Comparison of ENCODE assay signal across 8 cellular contexts in the genomic region with DNA sequence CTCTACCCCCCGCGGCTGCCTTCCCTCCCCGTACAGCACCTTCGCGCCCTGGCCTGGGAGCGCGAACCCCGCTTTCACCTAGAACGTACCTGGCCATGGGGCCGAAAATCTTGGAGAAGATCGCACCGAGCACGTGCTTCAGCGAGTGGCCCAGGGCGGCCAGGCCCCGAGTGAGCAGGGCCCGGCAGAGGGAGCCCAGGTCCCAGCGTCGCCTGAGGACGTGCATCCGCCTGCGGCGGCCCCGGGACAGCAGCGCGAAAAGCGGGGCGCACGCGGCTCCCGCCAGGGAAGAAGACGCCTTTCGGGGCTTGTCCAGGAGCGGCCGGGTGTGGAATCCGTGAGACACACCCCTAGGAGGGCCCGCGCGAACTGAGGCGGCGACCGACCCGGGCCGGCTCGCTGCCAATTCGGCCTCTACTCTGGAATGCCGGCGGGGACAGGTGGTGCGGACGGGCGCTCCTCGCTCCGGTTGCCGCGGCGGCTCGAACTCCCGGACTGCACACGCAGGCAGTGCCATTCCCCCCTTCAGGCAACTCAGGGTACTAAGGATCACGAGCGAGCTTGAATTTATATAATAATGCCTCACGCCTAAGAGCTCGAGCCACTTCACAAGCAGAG. TPM values are rescaled to one million over a fixed set of nuclear protein-coding genes. Genes with fewer than 3 reads are reported as not detected.
DNase-seq lines count a peak whose midpoint lies in the region; ATAC-seq and TF ChIP-seq lines count a peak whose summit lies in the region.

A gene (minus strand): TSS at position 544 of the 618 bp plus-strand sequence.

- H3K23ac ChIP-seq in mesenchymal stem cell (ENCODE audit: low read length in 2 of 2): no peak within 1 kb of the TSS

- no peaks in the 10 kb centered on the region for H3K79me1 ChIP-seq in mesenchymal stem cell (replicated peaks; ENCODE audit: low read length, poor library complexity, severe bottlenecking)

- H3K4ac ChIP-seq in mesenchymal stem cell (ENCODE audit: low read depth in 1 of 2, low read length in 2 of 2): no peak within 1 kb of the TSS

- no peak within 1 kb of the TSS for H2BK15ac ChIP-seq in mesenchymal stem cell (ENCODE audit: low read depth, poor library complexity, severe bottlenecking)

- peak within 1 kb of the TSS; percentile 74 for H3K4me3 Mint-ChIP-seq in activated naive CD4-positive, alpha-beta T cell treated with anti-CD3 and anti-CD28 coated beads, Interleukin-2, amount 50 U/mL, for 24 hours

- H3K4me1 Mint-ChIP-seq in activated naive CD4-positive, alpha-beta T cell treated with anti-CD3 and anti-CD28 coated beads, Interleukin-2, amount 50 U/mL, for 24 hours: peaks cover 7% of the 10 kb centered on the region

- intact Hi-C loops in upper lobe of right lung (cut with DNase I): no loop called here

- no peak within 1 kb of the TSS for H3K9ac ChIP-seq in mesenchymal stem cell (ENCODE audit: low read length)

- TF ChIP-seq CTCF in brain microvascular endothelial cell (IDR thresholded peaks at IDR 0.05; ENCODE audit: low read depth, low read length, missing control alignments) (no peak), upper lobe of right lung (IDR thresholded peaks at IDR 0.05) (no peak)

- no peak within 1 kb of the TSS for H4K8ac ChIP-seq in mesenchymal stem cell (ENCODE audit: low read length)

- no peak within 1 kb of the TSS for H2BK12ac ChIP-seq in mesenchymal stem cell (ENCODE audit: low read length in 2 of 2)

- H3K4me2 ChIP-seq in mesenchymal stem cell (ENCODE audit: low read length, poor library complexity, severe bottlenecking): peak within 1 kb of the TSS; percentile 94

- H3K4me3 ChIP-seq in brain microvascular endothelial cell (ENCODE audit: low read depth, low read length) (peak within 1 kb of the TSS; percentile 39), mesenchymal stem cell (ENCODE audit: insufficient read depth in 1 of 2, low read depth in 1 of 2, low read length in 2 of 2) (peak within 1 kb of the TSS; percentile 47 to 57), upper lobe of right lung (peak within 1 kb of the TSS; percentile 25)

- H3K4me1 ChIP-seq in mesenchymal stem cell (ENCODE audit: control insufficient read depth, insufficient read depth, low read depth, low read length) (peaks cover 18% of the 10 kb centered on the region), upper lobe of right lung (no peaks in the 10 kb centered on the region)

- H3K27me3 ChIP-seq in brain microvascular endothelial cell (replicated peaks) (peaks cover 6% of the 10 kb centered on the region), mesenchymal stem cell (ENCODE audit: control insufficient read depth in 1 of 2, insufficient read depth in 1 of 2, low read length in 2 of 2) (peaks cover 14 to 73% of the 10 kb centered on the region in 2 experiments), upper lobe of right lung (peaks cover 24% of the 10 kb centered on the region)

- H3K27me3 Mint-ChIP-seq in activated naive CD4-positive, alpha-beta T cell treated with anti-CD3 and anti-CD28 coated beads, Interleukin-2, amount 50 U/mL, for 24 hours: peaks cover 18% of the 10 kb centered on the region

- H2BK120ac ChIP-seq in mesenchymal stem cell (ENCODE audit: low read depth, low read length): no peak within 1 kb of the TSS

- no peak within 1 kb of the TSS for H3K14ac ChIP-seq in mesenchymal stem cell (ENCODE audit: low read length in 2 of 2)

- no peaks in the 10 kb centered on the region for H3K36me3 Mint-ChIP-seq in activated naive CD4-positive, alpha-beta T cell treated with anti-CD3 and anti-CD28 coated beads, Interleukin-2, amount 50 U/mL, for 24 hours

- peak within 1 kb of the TSS; percentile 27 for H2AFZ ChIP-seq in mesenchymal stem cell (ENCODE audit: low read depth, low read length)

- in situ Hi-C loops in brain microvascular endothelial cell (cut with HindIII; ENCODE audit: low pct_ligation_motif_present, low sequenced_read_pairs): no loop called here

- no peak within 1 kb of the TSS for H4K91ac ChIP-seq in mesenchymal stem cell (ENCODE audit: low read length)

- no peak for DNase-seq in activated naive CD4-positive, alpha-beta T cell treated with anti-CD3 and anti-CD28 coated beads, Interleukin-2, amount 50 U/mL, for 16 hours
- no peak for DNase-seq in brain microvascular endothelial cell
- DNase-seq in mesenchymal stem cell: peak; percentile 14
- peak; percentile 61 for DNase-seq in upper lobe of right lung
- no peak for DNase-seq in NOMO-1 (lab: John Stamatoyannopoulos, UW; ENCODE audit: unreplicated experiment in 2 of 2)

- WGBS in mesenchymal stem cell: under 1% methylated on average over 31 of the region's 63 CpGs

- no peak within 1 kb of the TSS for H2BK5ac ChIP-seq in mesenchymal stem cell (ENCODE audit: low read depth, low read length, poor library complexity, severe bottlenecking)

- peak within 1 kb of the TSS in 1 of 2 experiments; percentile 24 for H3K18ac ChIP-seq in mesenchymal stem cell (ENCODE audit: low read depth in 1 of 2, low read length in 2 of 2)

- H3K36me3 ChIP-seq in brain microvascular endothelial cell (replicated peaks): no peaks in the 10 kb centered on the region
- H3K36me3 ChIP-seq in mesenchymal stem cell (ENCODE audit: control insufficient read depth in 1 of 2, insufficient read depth in 2 of 2, low read depth in 1 of 2, low read length in 2 of 2): no peaks in the 10 kb centered on the region
- no peaks in the 10 kb centered on the region for H3K36me3 ChIP-seq in upper lobe of right lung

- no peak within 1 kb of the TSS for H3K27ac Mint-ChIP-seq in activated naive CD4-positive, alpha-beta T cell treated with anti-CD3 and anti-CD28 coated beads, Interleukin-2, amount 50 U/mL, for 24 hours

- ATAC-seq in upper lobe of right lung (peak; percentile 57), HG02840 (IDR thresholded peaks at IDR 0.05; ENCODE audit: low FRiP score, unreplicated experiment) (no peak), HG02981 (IDR thresholded peaks at IDR 0.05; ENCODE audit: unreplicated experiment) (no peak)

- H3K27ac ChIP-seq in brain microvascular endothelial cell (no peak within 1 kb of the TSS), mesenchymal stem cell (ENCODE audit: low read length, poor library complexity, severe bottlenecking) (no peak within 1 kb of the TSS), upper lobe of right lung (no peak within 1 kb of the TSS)

- H3K9me3 ChIP-seq in mesenchymal stem cell (ENCODE audit: control insufficient read depth, low read length) (no peaks in the 10 kb centered on the region), upper lobe of right lung (no peaks in the 10 kb centered on the region)

- no peaks in the 10 kb centered on the region for H3K9me3 Mint-ChIP-seq in activated naive CD4-positive, alpha-beta T cell treated with anti-CD3 and anti-CD28 coated beads, Interleukin-2, amount 50 U/mL, for 24 hours

- no peak within 1 kb of the TSS for H2AK5ac ChIP-seq in mesenchymal stem cell (ENCODE audit: low read length, severe bottlenecking)

RNA-seq across cellular contexts. Expression of the gene that starts here (rescaled TPM):
- polyA plus RNA-seq in mesenchymal stem cell (2013, experiment 1 of 2): 2.3 TPM
- 2.3 TPM for polyA plus RNA-seq in mesenchymal stem cell (2013, experiment 2 of 2)
- 0.87 TPM for total RNA-seq in upper lobe of right lung

Comparison
In these comparisons a context has a peak if more than half of its experiments do, and no peak if none do; other contexts are left out.
1. Peak in DNase-seq, ATAC-seq and H3K4me3 ChIP-seq in upper lobe of right lung; RNA of the gene not detected or under 1 TPM.